In genomic region chr6:10521104-10521808, GRCh38 we compare ENCODE assay signal across 8 cellular contexts. TPM values are rescaled to one million over a fixed set of nuclear protein-coding genes. Genes with fewer than 3 reads are reported as not detected.
DNase-seq lines count a peak whose midpoint lies in the region; ATAC-seq, FAIRE-seq and TF ChIP-seq lines count a peak whose summit lies in the region.

Gene GCNT2, plus strand, starts transcription at chr6:10521351. Its CDS starts 7,561 bp downstream, at chr6:10528912.

- CTCF ChIA-PET in H1 (lab: Charles Lee; ENCODE audit: partially characterized antibody) = interaction anchor here (0.7 to 3.5 kb wide), 8 partner anchors 10 to 95 kb away, joined by 3 to 13 read pairs (median 4); no protein-coding TSS in a partner anchor

- H4K5ac ChIP-seq in H1 (ENCODE audit: insufficient read length, low read depth, low read length) = peak within 1 kb of the TSS; percentile 51

- TF ChIP-seq RAD21 in H1 (IDR thresholded peaks at IDR 0.05 in 1 of 2, conservative IDR thresholded peaks at IDR 0.05 in 1 of 2; ENCODE audit: low read depth in 2 of 2, low read length in 2 of 2) = peak in 1 of 2 experiments; percentile 11; a peak in 1 of 4 replicates

- peak within 1 kb of the TSS; percentile 74 for H2AFZ ChIP-seq in ACC112 (ENCODE audit: low read length, unreplicated experiment)
- no peak within 1 kb of the TSS for H2AFZ ChIP-seq in H1 (ENCODE audit: low read length)

- H3K27ac Mint-ChIP-seq in mesothelial cell of epicardium = peak within 1 kb of the TSS; percentile 99

- peak within 1 kb of the TSS; percentile 53 for H2BK15ac ChIP-seq in H1 (ENCODE audit: low read length)

- TF ChIP-seq POLR2A in H1 (IDR thresholded peaks at IDR 0.05; ENCODE audit: control extremely low read depth in 1 of 2, low read depth in 2 of 2, low read length in 2 of 2) = peak; percentile 33 to 37; a peak in 2 of 3 replicates

- TF ChIP-seq CTCF in H1 (IDR thresholded peaks at IDR 0.05; ENCODE audit: control extremely low read depth in 1 of 3, insufficient read depth in 1 of 3, low read depth in 1 of 3, low read length in 3 of 3) (no peak), mesothelial cell of epicardium (IDR thresholded peaks at IDR 0.05; ENCODE audit: unreplicated experiment) (no peak), BE2C (IDR thresholded peaks at IDR 0.05; ENCODE audit: low read depth, low read length) (no peak)

- peak within 1 kb of the TSS; percentile 61 to 64 for H3K4me2 ChIP-seq in H1 (ENCODE audit: insufficient read depth in 1 of 2, low read depth in 2 of 2, low read length in 2 of 2)

- peak within 1 kb of the TSS; percentile 71 for H2BK12ac ChIP-seq in H1 (ENCODE audit: low read depth, low read length)

- peak within 1 kb of the TSS; percentile 4 for H3K4ac ChIP-seq in H1 (replicated peaks; ENCODE audit: insufficient read length, low read depth, low read length)

- peak within 1 kb of the TSS; percentile 73 for H3K4me3 Mint-ChIP-seq in mesothelial cell of epicardium

- H4K8ac ChIP-seq in H1 (ENCODE audit: extremely low read depth, insufficient read depth, low read length) = no peak within 1 kb of the TSS

- peak; percentile 60 for ATAC-seq in GM21447 (IDR thresholded peaks at IDR 0.05; ENCODE audit: unreplicated experiment)

- H2AK5ac ChIP-seq in H1 (ENCODE audit: low read depth, low read length) = no peak within 1 kb of the TSS; the same call in 1 of the 2 replicates

- H3K79me2 ChIP-seq in ACC112 (ENCODE audit: control insufficient read depth, insufficient read depth, low read length, unreplicated experiment) (no peaks in the 10 kb centered on the region), H1 (ENCODE audit: control insufficient read depth in 1 of 2, insufficient read depth in 2 of 2, low read length in 2 of 2) (no peaks in the 10 kb centered on the region)

- H2BK5ac ChIP-seq in H1 (ENCODE audit: low read depth, low read length) = peak within 1 kb of the TSS; percentile 89

- peak within 1 kb of the TSS; percentile 61 for H3K4me3 ChIP-seq in ACC112 (ENCODE audit: low read depth, low read length)
- H3K4me3 ChIP-seq in H1 (ENCODE audit: extremely low read depth in 1 of 4, insufficient read depth in 2 of 4, low read depth in 3 of 4, low read length in 4 of 4) = peak within 1 kb of the TSS in 3 of 4 experiments; percentile 26 to 41 (median 35); a peak in 5 of 8 replicates
- no peak within 1 kb of the TSS for H3K4me3 ChIP-seq in BE2C (ENCODE audit: low read depth, low read length)

- H3K4me1 ChIP-seq in ACC112 (ENCODE audit: control insufficient read depth, insufficient read depth, low read length, unreplicated experiment) (peaks cover 19% of the 10 kb centered on the region), H1 (replicated peaks in 1 of 4; ENCODE audit: control insufficient read depth in 3 of 4, insufficient read depth in 4 of 4, low read length in 3 of 4) (peaks cover 10 to 30% (median 20%) of the 10 kb centered on the region in 4 experiments), BE2C (no peaks in the 10 kb centered on the region)

- peaks cover 56% of the 10 kb centered on the region for H3K4me1 Mint-ChIP-seq in mesothelial cell of epicardium

- H3K27me3 Mint-ChIP-seq in mesothelial cell of epicardium (ENCODE audit: low read depth) = no peaks in the 10 kb centered on the region

- peak within 1 kb of the TSS; percentile 32 for H4K91ac ChIP-seq in H1 (replicated peaks; ENCODE audit: insufficient read length, low read length)

- no peaks in the 10 kb centered on the region for H4K20me1 ChIP-seq in H1 (replicated peaks in 1 of 2; ENCODE audit: control insufficient read depth in 1 of 2, insufficient read depth in 2 of 2, low read length in 2 of 2)

- peak in 1 of 2 experiments; percentile 74; a peak in 1 of 3 replicates for TF ChIP-seq EP300 in H1 (IDR thresholded peaks at IDR 0.05; ENCODE audit: borderline replicate concordance in 1 of 2, low read depth in 2 of 2, low read length in 2 of 2)

- H3K36me3 ChIP-seq in ACC112 (ENCODE audit: insufficient read depth, low read length) (no peaks in the 10 kb centered on the region), H1 (ENCODE audit: control insufficient read depth in 2 of 4, insufficient read depth in 4 of 4, low read length in 3 of 4) (no peaks in the 10 kb centered on the region), BE2C (no peaks in the 10 kb centered on the region)

- H3K27ac ChIP-seq in ACC112 (ENCODE audit: low read depth, low read length) (peak within 1 kb of the TSS; percentile 51), H1 (ENCODE audit: low read depth, low read length) (peak within 1 kb of the TSS; percentile 1)

- DNase-seq in NCI-H1417 treated with DMSO at 0.1 percent for 48 hours (lab: John Stamatoyannopoulos, UW) = peak; percentile 28
- peak; percentile 59 to 78 for DNase-seq in H1 (ENCODE audit: low read depth in 1 of 2, low spot score in 2 of 2)
- DNase-seq in mesothelial cell of epicardium (ENCODE audit: low spot score in 2 of 2, unreplicated experiment in 2 of 2) = peak in 1 of 2 experiments; percentile 52
- no peak for DNase-seq in activated CD4-positive, alpha-beta T cell treated with anti-CD3 and anti-CD28 coated beads for 48 hours
- DNase-seq in BE2C = no peak
- DNase-seq in activated gamma-delta T cell treated with Interleukin-2 at 50 U/mL for 16 hours = no peak

- H3K9me3 ChIP-seq in H1 (ENCODE audit: insufficient read depth in 2 of 2, low read depth in 1 of 2, low read length in 1 of 2) (no peaks in the 10 kb centered on the region), BE2C (no peaks in the 10 kb centered on the region)

- peak within 1 kb of the TSS; percentile 63 for H2BK20ac ChIP-seq in H1 (ENCODE audit: low read length)

- H3K56ac ChIP-seq in H1 (replicated peaks; ENCODE audit: insufficient read length, low read depth, low read length) = no peak within 1 kb of the TSS

- H3K23ac ChIP-seq in H1 (ENCODE audit: insufficient read length) = no peak within 1 kb of the TSS

- H2BK120ac ChIP-seq in H1 (replicated peaks; ENCODE audit: low read depth, low read length) = peak within 1 kb of the TSS; percentile 8

- no peaks in the 10 kb centered on the region for H3K79me1 ChIP-seq in H1 (ENCODE audit: low read depth, low read length)

- peaks cover 4% of the 10 kb centered on the region; the same call in 1 of the 2 replicates for H3K23me2 ChIP-seq in H1 (ENCODE audit: low read depth, low read length)

- H3K14ac ChIP-seq in H1 (ENCODE audit: insufficient read length) = no peak within 1 kb of the TSS

- no peaks in the 10 kb centered on the region for H3K36me3 Mint-ChIP-seq in mesothelial cell of epicardium

- peak; percentile 93 for FAIRE-seq in H1 (lab: Jason Lieb, UNC)

- H3K18ac ChIP-seq in H1 (ENCODE audit: extremely low read depth, low read length) = peak within 1 kb of the TSS; percentile 88

- H3K9me3 Mint-ChIP-seq in mesothelial cell of epicardium = no peaks in the 10 kb centered on the region

- no peaks in the 10 kb centered on the region for H3K27me3 ChIP-seq in ACC112 (ENCODE audit: insufficient read depth, low read length)
- H3K27me3 ChIP-seq in H1 (replicated peaks in 1 of 4; ENCODE audit: control insufficient read depth in 3 of 4, extremely low read depth in 1 of 4, insufficient read depth in 3 of 4, low read length in 3 of 4) = no peaks in the 10 kb centered on the region
- no peaks in the 10 kb centered on the region for H3K27me3 ChIP-seq in BE2C

- POLR2A ChIA-PET in H1 (lab: Charles Lee; ENCODE audit: partially characterized antibody) = interaction anchor here (0.7 to 4.5 kb wide), 17 partner anchors 8 to 225 kb away, joined by 3 to 51 read pairs (median 4); partner anchors contain the start of genes C6orf52 and PAK1IP1

- H3K9ac ChIP-seq in H1 (replicated peaks in 1 of 4; ENCODE audit: extremely low read depth in 1 of 4, low read depth in 3 of 4, low read length in 3 of 4) = no peak within 1 kb of the TSS

- WGBS in H1 (ENCODE audit: extremely low coverage in 1 of 2, insufficient coverage in 1 of 2, insufficient read length in 1 of 2, insufficient replicate concordance in 2 of 2, low coverage in 1 of 2, low lambda C conversion rate in 2 of 2, missing lambda C conversion rate in 1 of 2), 2 experiments = 15% methylated on average over 12 of the region's 12 CpGs; no CpG with 5 or more reads in 1 of the 2 experiments

TF ChIP-seq in H1, 55 proteins besides CTCF, POLR2A, EP300 and RAD21 (continues in another document):
- TF ChIP-seq TAF1 (IDR thresholded peaks at IDR 0.05; ENCODE audit: low read depth, low read length) (peak; percentile 61; the same call in 1 of the 2 replicates), USF2 (IDR thresholded peaks at IDR 0.05; ENCODE audit: low read length) (no peak), CHD2 (IDR thresholded peaks at IDR 0.05; ENCODE audit: low read length) (peak; percentile 33; the same call in 1 of the 2 replicates), SIN3A (conservative IDR thresholded peaks at IDR 0.05 in 1 of 2, IDR thresholded peaks at IDR 0.05 in 1 of 2; ENCODE audit: low read depth in 1 of 2, low read length in 2 of 2) (peak in 1 of 2 experiments; percentile 77; a peak in 2 of 4 replicates), MAFK (IDR thresholded peaks at IDR 0.05; ENCODE audit: low read depth, low read length) (no peak), TEAD4 (IDR thresholded peaks at IDR 0.05; ENCODE audit: low read depth, low read length) (peak; percentile 89), RNF2 (IDR thresholded peaks at IDR 0.05; ENCODE audit: borderline replicate concordance, low read depth, low read length, missing control alignments, poor library complexity, severe bottlenecking) (no peak), ASH2L (IDR thresholded peaks at IDR 0.05; ENCODE audit: low read length) (peak; percentile 47), JUND (IDR thresholded peaks at IDR 0.05; ENCODE audit: low read length) (no peak; the same call in 1 of the 2 replicates), BACH1 (IDR thresholded peaks at IDR 0.05; ENCODE audit: low read length) (peak; percentile 43; the same call in 1 of the 2 replicates)

RNA-seq across cellular contexts. Expression of gene GCNT2, which starts in this region (rescaled TPM):
- 52.5 and 54.3 TPM in 2 replicates for total RNA-seq in H1 (2021; fragmentation: NEBNext Ultra II Directional; extraction: Animal tissue kit (Norgen Biotek cat#: 25700))
- polyA plus RNA-seq in H1 (2011; rRNA removed) = 14.4 and 19.3 TPM in 2 replicates
- 23.1 TPM for polyA plus RNA-seq in H1 (2011; cell fraction: cytosol; rRNA removed)
- polyA plus RNA-seq in H1 (2011; cell fraction: nucleus; rRNA removed) = 17.0 TPM
- 24.0 to 35.0 TPM (median 27.9 TPM) in 4 replicates for polyA plus RNA-seq in H1 (2012, experiment 1 of 2)
- polyA plus RNA-seq in H1 (2012, experiment 2 of 2) = 3.7 TPM
- 38.9 TPM for polyA plus RNA-seq in H1 (2013, experiment 1 of 2)
- 43.7 TPM for polyA plus RNA-seq in H1 (2013, experiment 2 of 2)
- polyA minus RNA-seq in H1 (2011; rRNA and poly(A)+ RNA removed) = 77.9 and 94.2 TPM in 2 replicates
- 36.0 TPM for polyA minus RNA-seq in H1 (2011; cell fraction: cytosol; rRNA and poly(A)+ RNA removed)
- polyA minus RNA-seq in H1 (2011; cell fraction: nucleus; rRNA and poly(A)+ RNA removed) = 104 TPM
- 29.3 to 35.0 TPM (median 32.2 TPM) in 3 replicates for total RNA-seq in mesothelial cell of epicardium
- 0.31 TPM for polyA plus RNA-seq in BE2C (2012; ENCODE audit: insufficient read depth, insufficient read length, low read depth)

Comparison
In these comparisons a context has a peak if more than half of its experiments do, and no peak if none do; other contexts are left out.
1. DNase-seq: peak in NCI-H1417 treated with DMSO at 0.1 percent for 48 hours (single experiment) and H1 (2 of 2); none in activated CD4-positive, alpha-beta T cell treated with anti-CD3 and anti-CD28 coated beads for 48 hours (single experiment), BE2C (single experiment) and activated gamma-delta T cell treated with Interleukin-2 at 50 U/mL for 16 hours (single experiment).